ENCODE assay signal across 26 cellular contexts in the genomic region with DNA sequence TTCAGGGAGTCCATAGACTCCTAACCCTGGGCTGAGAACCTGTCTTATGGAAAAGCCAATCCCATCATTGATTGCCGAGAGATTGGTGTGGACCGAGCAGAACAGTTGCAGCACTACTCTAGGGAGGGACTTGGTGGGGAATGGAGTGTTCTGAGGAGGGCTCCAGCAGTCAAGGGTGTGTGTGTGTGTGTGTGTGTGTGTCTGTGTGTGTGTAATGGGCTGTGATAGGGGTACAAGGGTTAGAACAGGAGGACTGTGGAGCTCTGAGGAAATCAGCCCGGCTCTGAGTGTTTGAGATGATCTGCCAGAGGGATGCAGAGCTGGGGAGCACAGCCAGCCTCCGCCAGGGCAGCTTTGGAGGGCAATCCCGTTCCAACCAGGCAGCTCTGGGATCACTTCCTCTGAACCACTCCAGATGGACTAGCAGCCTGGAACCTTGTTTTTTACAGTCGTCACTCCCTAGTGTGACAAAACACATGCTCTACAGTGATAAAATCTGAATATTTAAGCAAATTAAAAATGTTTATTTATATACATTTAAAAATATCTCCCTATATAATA. TPM values are rescaled to one million over a fixed set of nuclear protein-coding genes. Genes with fewer than 3 reads are reported as not detected.
"Had no signal": no experiment of that assay in that cellular context is flagged by ENCODE, and none has a peak within 500 bp of the region (broad histone marks: within the 10 kb centered on the region; RNA-seq: fewer than 3 reads in every experiment).

No MANE protein-coding gene starts in this region.

- H3K4me3 ChIP-seq: gastroesophageal sphincter, pancreas, prostate gland, tibial nerve had no signal

- ATAC-seq: activated naive CD4-positive, alpha-beta T cell treated with anti-CD3 and anti-CD28 coated beads, Interleukin-2, amount 50 U/mL, for 72 hours; activated T-cell treated with anti-CD3 and anti-CD28 coated beads, Interleukin-2, amount 50 U/mL, for 72 hours; effector memory CD8-positive, alpha-beta T cell; gastroesophageal sphincter; naive thymus-derived CD4-positive, alpha-beta T cell; pancreas; stimulated activated naive B cell treated with anti-CD40 and anti-IgM and Interleukin-4, amounts not matched to agents 10 μg/mL and 1 μg/mL and 100 μg/mL, for 72 hours had no signal

- H3K4me1 ChIP-seq: prostate gland had no signal

- H3K27ac ChIP-seq: gastroesophageal sphincter, pancreas, prostate gland, tibial nerve had no signal

- H3K36me3 ChIP-seq: gastroesophageal sphincter, pancreas, prostate gland, tibial nerve had no signal

- DNase-seq: activated CD4-positive, alpha-beta T cell treated with anti-CD3 and anti-CD28 coated beads for 4 hours; activated CD4-positive, alpha-beta T cell treated with anti-CD3 and anti-CD28 coated beads, Interleukin-2, amount 50 U/mL, for 4 hours; activated naive CD4-positive, alpha-beta T cell; activated T-cell treated with anti-CD3 and anti-CD28 coated beads for 4 hours; activated T-cell treated with anti-CD3 and anti-CD28 coated beads, Interleukin-2, amount 50 U/mL, for 72 hours; anterior cingulate cortex; cortex of kidney; effector memory CD8-positive, alpha-beta T cell; erythroblast; hippocampal formation; left cardiac atrium; mammary epithelial cell; naive thymus-derived CD4-positive, alpha-beta T cell; nucleus accumbens; pancreas; retina; stimulated activated CD4-positive, alpha-beta T cell treated with anti-CD3 and anti-CD28 coated beads, Interleukin-15, amount 100 ng/mL, for 24 hours; stimulated activated CD4-positive, alpha-beta T cell treated with anti-CD3 and anti-CD28 coated beads, Interleukin-2, amount 100 ng/mL, for 24 hours; stimulated activated naive B cell treated with anti-CD40 and anti-IgM and Interleukin-4, amounts not matched to agents 10 μg/mL and 1 μg/mL and 100 μg/mL, for 72 hours had no signal

- H3K9me3 ChIP-seq: gastroesophageal sphincter, pancreas, prostate gland, tibial nerve had no signal

RNA-seq across cellular contexts. Expression of gene SLC6A7, which starts 3.0 kb away (rescaled TPM):
- total RNA-seq: activated naive CD4-positive, alpha-beta T cell treated with anti-CD3 and anti-CD28 coated beads, Interleukin-2, amount 50 U/mL, for 72 hours; activated T-cell treated with anti-CD3 and anti-CD28 coated beads, Interleukin-2, amount 50 U/mL, for 72 hours; fibroblast of lung; gastroesophageal sphincter; left cardiac atrium; liver; mammary epithelial cell; naive thymus-derived CD4-positive, alpha-beta T cell; pancreas; prostate gland; tibial nerve had no signal

RNA-seq across cellular contexts. Expression of gene CDX1, which starts 20.3 kb away (rescaled TPM):
- total RNA-seq: activated naive CD4-positive, alpha-beta T cell treated with anti-CD3 and anti-CD28 coated beads, Interleukin-2, amount 50 U/mL, for 72 hours; activated T-cell treated with anti-CD3 and anti-CD28 coated beads, Interleukin-2, amount 50 U/mL, for 72 hours; gastroesophageal sphincter; left cardiac atrium; liver; mammary epithelial cell; naive thymus-derived CD4-positive, alpha-beta T cell; temporal lobe had no signal
